Comparison of ENCODE assay signal across 22 cellular contexts in the genomic region with DNA sequence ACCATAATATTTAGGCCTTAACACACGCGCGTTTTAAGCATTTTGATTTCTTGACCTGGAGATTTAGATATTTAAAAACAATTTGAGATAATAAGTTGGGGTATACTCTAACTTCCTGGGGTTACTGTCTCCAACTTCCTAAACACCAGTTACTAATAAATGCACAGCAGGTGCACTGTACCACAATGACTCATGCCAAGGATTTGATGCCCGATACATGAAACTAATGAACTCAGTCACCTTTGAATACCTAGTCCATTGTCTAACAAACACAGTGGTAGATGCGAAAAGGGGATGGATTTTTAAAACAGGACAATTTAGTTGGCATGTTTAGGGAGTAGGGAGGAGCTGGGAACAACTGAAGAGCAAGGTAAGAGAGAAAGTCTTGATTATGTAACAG. TPM values are rescaled to one million over a fixed set of nuclear protein-coding genes. Genes with fewer than 3 reads are reported as not detected.
DNase-seq lines count a peak whose midpoint lies in the region; ATAC-seq, FAIRE-seq and TF ChIP-seq lines count a peak whose summit lies in the region.
"Had no signal": no experiment of that assay in that cellular context is flagged by ENCODE, and none has a peak within 500 bp of the region (broad histone marks: within the 10 kb centered on the region; RNA-seq: fewer than 3 reads in every experiment).

No MANE protein-coding gene starts in this region.

- no peak overlapping the region for H3K27ac ChIP-seq in small intestine (ENCODE audit: low read depth in 1 of 2, low read length in 1 of 2)

- no peaks in the 10 kb centered on the region for H3K27me3 ChIP-seq in small intestine (ENCODE audit: control insufficient read depth in 2 of 2, insufficient read depth in 2 of 2, low read length in 2 of 2)

- ATAC-seq in WTC11: no peak
- ATAC-seq: GM12878, GM23338, K562, SK-N-SH treated with all-trans-retinoic acid at 6 μM for 48 hours had no signal

- TF ChIP-seq CTCF in WTC11 (IDR thresholded peaks at IDR 0.05): no peak
- TF ChIP-seq CTCF in mesothelial cell of epicardium (IDR thresholded peaks at IDR 0.05; ENCODE audit: unreplicated experiment): no peak

- H3K27me3 Mint-ChIP-seq in WTC11 (ENCODE audit: low read depth) (no peaks in the 10 kb centered on the region), mesothelial cell of epicardium (ENCODE audit: low read depth) (no peaks in the 10 kb centered on the region)
- H3K27me3 Mint-ChIP-seq: B cell had no signal

- FAIRE-seq in small intestine (lab: Jason Lieb, UNC): no peak
- FAIRE-seq: GM12878, K562 had no signal

- CTCF ChIA-PET in WTC11 (lab: Charles Lee): interaction anchor here (1.1 kb wide), 1 partner anchor 17 kb away, joined by 5 read pairs; no protein-coding TSS in a partner anchor

- no peaks in the 10 kb centered on the region for H3K4me1 ChIP-seq in small intestine (ENCODE audit: control insufficient read depth in 2 of 2, insufficient read depth in 1 of 2, low read depth in 1 of 2, low read length in 1 of 2)

- POLR2A ChIA-PET in WTC11 (lab: Charles Lee): no interaction called here

- DNase-seq in NCI-H1105 treated with DMSO at 0.1 percent for 48 hours (lab: John Stamatoyannopoulos, UW) (peak; percentile 26), NCI-H1105 (lab: John Stamatoyannopoulos, UW) (no peak), LHCN-M2 (ENCODE audit: low read depth) (peak; percentile 50), WTC11 (ENCODE audit: low spot score) (no peak), renal cortical epithelial cell (ENCODE audit: low read depth) (peak; percentile 13), small intestine (no peak), mesothelial cell of epicardium (ENCODE audit: low spot score in 2 of 2, unreplicated experiment in 2 of 2) (no peak)
- no peak for DNase-seq in activated CD4-positive, alpha-beta T cell treated with anti-CD3 and anti-CD28 coated beads for 48 hours
- DNase-seq: 8988T, HCEC 1CT, MV-4-11, NCI-H1417 treated with DMSO at 0.1 percent for 48 hours, NCI-H1930, NCI-H2227 treated with DMSO at 0.1 percent for 48 hours, NCI-H510A treated with DMSO at 0.1 percent for 48 hours, RPMI8226, SIG-M5 had no signal

- H3K9me3 ChIP-seq in small intestine (ENCODE audit: control insufficient read depth, low read depth): no peaks in the 10 kb centered on the region

- 81 to 90% (median 83%) methylated on average over 5 of the region's 5 CpGs for WGBS in small intestine, 3 donors

- H3K4me1 Mint-ChIP-seq in WTC11 (peaks cover 9% of the 10 kb centered on the region), mesothelial cell of epicardium (peaks cover 8% of the 10 kb centered on the region)
- H3K4me1 Mint-ChIP-seq: B cell had no signal

- no peak overlapping the region for H3K4me3 ChIP-seq in small intestine (ENCODE audit: low read depth in 1 of 2, low read length in 2 of 2)
- H3K4me3 ChIP-seq: GM12878, GM23338, K562 had no signal

- no peak overlapping the region for H3K4me3 Mint-ChIP-seq in WTC11
- H3K4me3 Mint-ChIP-seq in mesothelial cell of epicardium: no peak overlapping the region
- H3K4me3 Mint-ChIP-seq: B cell, GM23338 had no signal

- peaks cover 0 to 8% of the 10 kb centered on the region in 2 donors for H3K36me3 ChIP-seq in small intestine (ENCODE audit: control insufficient read depth in 2 of 2, insufficient read depth in 2 of 2, low read length in 2 of 2)

- H3K9me3 Mint-ChIP-seq in WTC11 (no peaks in the 10 kb centered on the region), mesothelial cell of epicardium (no peaks in the 10 kb centered on the region)
- H3K9me3 Mint-ChIP-seq: GM23338 had no signal

- H3K27ac Mint-ChIP-seq in WTC11 (peak overlapping the region; percentile 11; the same call in 1 of the 2 replicates), mesothelial cell of epicardium (no peak overlapping the region)
- H3K27ac Mint-ChIP-seq: B cell, GM23338 had no signal

- H3K36me3 Mint-ChIP-seq in WTC11 (peaks cover 44% of the 10 kb centered on the region), mesothelial cell of epicardium (peaks cover 43% of the 10 kb centered on the region)

TF ChIP-seq in WTC11, 78 proteins besides CTCF, POLR2A, EP300 and RAD21:
- no peak for TF ChIP-seq GABPB1 (CRISPR knock-in tag; IDR thresholded peaks at IDR 0.05)
- TF ChIP-seq MXD4 (CRISPR knock-in tag; IDR thresholded peaks at IDR 0.05; ENCODE audit: borderline replicate concordance): no peak
- no peak for TF ChIP-seq TP53 (CRISPR knock-in tag; IDR thresholded peaks at IDR 0.05)
- no peak for TF ChIP-seq JUN (CRISPR knock-in tag; IDR thresholded peaks at IDR 0.05)
- TF ChIP-seq PRRX2 (CRISPR knock-in tag; IDR thresholded peaks at IDR 0.05): no peak
- TF ChIP-seq SOX15 (CRISPR knock-in tag; IDR thresholded peaks at IDR 0.05): no peak
- TF ChIP-seq ATF2 (CRISPR knock-in tag; IDR thresholded peaks at IDR 0.05; ENCODE audit: borderline replicate concordance, low read depth): no peak
- TF ChIP-seq NFYB (CRISPR knock-in tag; conservative IDR thresholded peaks at IDR 0.05; ENCODE audit: low read depth): no peak

RNA-seq across cellular contexts. Expression of gene CABYR, which starts 21.2 kb away (rescaled TPM):
- total RNA-seq in LHCN-M2 (2014; rRNA removed): 0.34 and 0.64 TPM in 2 replicates
- polyA plus RNA-seq in LHCN-M2 (2012): 0.98 TPM
- 12.9 to 19.3 TPM (median 16.1 TPM) in 3 replicates for total RNA-seq in WTC11 (2021)
- 4.5 and 9.2 TPM in 2 replicates for total RNA-seq in renal cortical epithelial cell
- 1 to 10 TPM in 1 of 3 donors, not detected in 2; 1.2 TPM for polyA plus RNA-seq in small intestine
- 13.1 to 14.8 TPM (median 13.7 TPM) in 3 replicates for total RNA-seq in mesothelial cell of epicardium
- total RNA-seq: K562 had no signal
- polyA plus RNA-seq: K562 had no signal

Comparison
In these comparisons a context has a peak if more than half of its experiments do, and no peak if none do; other contexts are left out.
1. DNase-seq: peak in NCI-H1105 treated with DMSO at 0.1 percent for 48 hours (single experiment), LHCN-M2 (single experiment) and renal cortical epithelial cell (single experiment); none in NCI-H1105 (single experiment), WTC11 (single experiment), small intestine (single experiment), mesothelial cell of epicardium (0 of 2) and activated CD4-positive, alpha-beta T cell treated with anti-CD3 and anti-CD28 coated beads for 48 hours (single experiment).